13 cellular contexts compared by ENCODE assay signal in the genomic region with DNA sequence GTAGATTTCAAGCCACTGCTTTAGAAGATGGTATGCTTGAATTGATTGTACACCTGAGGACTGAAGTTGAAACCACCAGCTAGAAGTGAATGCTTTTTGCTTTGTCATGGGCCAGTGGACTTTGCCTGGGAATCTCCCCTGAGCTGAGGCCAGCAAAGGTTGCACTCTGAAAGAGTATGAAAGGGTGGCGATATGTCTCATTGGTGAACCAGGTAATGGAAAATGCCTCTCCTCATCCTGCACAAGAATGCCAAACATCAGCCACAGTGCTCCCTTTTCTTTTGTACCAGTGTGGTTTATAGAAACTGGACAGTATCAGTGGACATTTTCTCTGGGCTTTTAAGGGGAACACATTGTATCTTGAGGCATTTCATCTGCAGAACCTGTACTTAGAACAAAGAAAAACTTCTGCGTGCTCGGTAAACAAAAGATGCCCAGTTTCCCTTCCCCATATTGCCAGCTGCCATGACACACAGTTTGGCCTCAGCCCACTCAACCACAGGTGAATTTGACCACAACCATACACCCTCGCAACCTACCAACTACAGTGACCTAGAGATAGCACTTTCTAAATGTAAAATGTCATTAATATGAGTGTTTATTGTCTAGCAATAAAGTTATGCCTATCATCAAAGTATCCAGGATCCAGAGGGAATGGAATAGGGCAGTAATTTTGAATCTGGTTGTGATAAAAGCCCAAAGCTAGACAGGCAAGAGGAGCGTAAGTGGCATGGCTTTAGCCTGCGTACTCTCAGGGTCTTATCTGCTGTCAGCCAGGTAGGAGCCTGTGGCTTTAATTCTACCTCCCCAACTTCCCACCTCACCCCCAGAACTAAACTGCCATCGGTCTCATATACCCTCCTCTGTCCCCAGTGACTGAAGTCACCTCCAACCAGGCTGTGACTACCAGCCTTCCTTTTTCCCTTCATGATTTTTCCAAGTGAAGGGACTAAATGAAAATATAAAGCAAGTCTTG.
A peak's percentile ranks its signal among the peaks of the same experiment; 100 is the strongest.
DNase-seq lines count a peak whose midpoint lies in the region; ATAC-seq and TF ChIP-seq lines count a peak whose summit lies in the region.
"Had no signal": no experiment of that assay in that cellular context is flagged by ENCODE, and none has a peak within 500 bp of the region (broad histone marks: within the 10 kb centered on the region; RNA-seq: fewer than 3 reads in every experiment).

No MANE protein-coding gene starts in this region.

- no peak overlapping the region for H3K27ac ChIP-seq in adrenal gland
- H3K27ac ChIP-seq: SK-N-MC had no signal

- peaks cover 2% of the 10 kb centered on the region for H3K27me3 Mint-ChIP-seq in activated CD4-positive, alpha-beta memory T cell treated with anti-CD3 and anti-CD28 coated beads, Interleukin-2, amount 10 ng/mL, durations not matched to agents 7 days and 5 days

- POLR2A ChIA-PET in activated CD4-positive, alpha-beta memory T cell treated with anti-CD3 and anti-CD28 coated beads, Interleukin-2, amount 10 ng/mL, durations not matched to agents 7 days and 5 days (lab: Charles Lee), result no interaction called here

- H3K4me1 Mint-ChIP-seq in activated CD4-positive, alpha-beta memory T cell treated with anti-CD3 and anti-CD28 coated beads, Interleukin-2, amount 10 ng/mL, durations not matched to agents 7 days and 5 days, result no peaks in the 10 kb centered on the region

- no peaks in the 10 kb centered on the region for H3K9me3 Mint-ChIP-seq in activated CD4-positive, alpha-beta memory T cell treated with anti-CD3 and anti-CD28 coated beads, Interleukin-2, amount 10 ng/mL, durations not matched to agents 7 days and 5 days

- H3K27ac Mint-ChIP-seq in activated CD4-positive, alpha-beta memory T cell treated with anti-CD3 and anti-CD28 coated beads, Interleukin-2, amount 10 ng/mL, durations not matched to agents 7 days and 5 days, result no peak overlapping the region
- H3K27ac Mint-ChIP-seq: activated naive CD4-positive, alpha-beta T cell treated with anti-CD3 and anti-CD28 coated beads, Interleukin-2, amount 50 U/mL, for 72 hours had no signal

- no peaks in the 10 kb centered on the region for H3K4me1 ChIP-seq in adrenal gland (replicated peaks in 1 of 2)

- DNase-seq in astrocyte of the hippocampus (ENCODE audit: low read depth, low spot score) (peak; percentile 11), DMS 273 treated with DMSO at 0.1 percent for 48 hours (lab: John Stamatoyannopoulos, UW) (no peak), adrenal gland (no peak), MG63 (no peak)
- no peak for DNase-seq in activated CD4-positive, alpha-beta memory T cell treated with anti-CD3 and anti-CD28 coated beads, Interleukin-2, amount 10 ng/mL, durations not matched to agents 7 days and 5 days
- DNase-seq: AML-193; nucleus accumbens; stimulated activated naive CD4-positive, alpha-beta T cell treated with Interleukin-2 at 50 U/mL for 16 hours had no signal

- ATAC-seq in GM19463 (IDR thresholded peaks at IDR 0.05; ENCODE audit: unreplicated experiment) (peak; percentile 80), HG03103 (IDR thresholded peaks at IDR 0.05; ENCODE audit: low read depth, unreplicated experiment) (peak; percentile 77)
- ATAC-seq: activated naive CD4-positive, alpha-beta T cell treated with anti-CD3 and anti-CD28 coated beads, Interleukin-2, amount 50 U/mL, for 72 hours had no signal

- H3K36me3 Mint-ChIP-seq in activated CD4-positive, alpha-beta memory T cell treated with anti-CD3 and anti-CD28 coated beads, Interleukin-2, amount 10 ng/mL, durations not matched to agents 7 days and 5 days (ENCODE audit: low read depth), result no peaks in the 10 kb centered on the region
- H3K36me3 Mint-ChIP-seq: activated naive CD4-positive, alpha-beta T cell treated with anti-CD3 and anti-CD28 coated beads, Interleukin-2, amount 50 U/mL, for 72 hours had no signal

- CTCF ChIA-PET in activated CD4-positive, alpha-beta memory T cell treated with anti-CD3 and anti-CD28 coated beads, Interleukin-2, amount 10 ng/mL, durations not matched to agents 7 days and 5 days (lab: Charles Lee), result no interaction called here

- no peak for TF ChIP-seq POLR2A in adrenal gland (IDR thresholded peaks at IDR 0.05)

- H3K9me3 ChIP-seq in adrenal gland (replicated peaks in 1 of 3) (no peaks in the 10 kb centered on the region), MG63 (no peaks in the 10 kb centered on the region)

- 88 to 94% (median 89%) methylated on average over 7 of the region's 7 CpGs for WGBS in adrenal gland, 4 donors

- H3K4me3 ChIP-seq in GM08714 (ENCODE audit: low read length) (peak overlapping the region; percentile 46; the same call in 1 of the 2 replicates), adrenal gland (no peak overlapping the region), MG63 (no peak overlapping the region)
- H3K4me3 ChIP-seq: SK-N-MC had no signal

- no peak for TF ChIP-seq CTCF in adrenal gland (IDR thresholded peaks at IDR 0.05)

- H3K4me3 Mint-ChIP-seq in activated CD4-positive, alpha-beta memory T cell treated with anti-CD3 and anti-CD28 coated beads, Interleukin-2, amount 10 ng/mL, durations not matched to agents 7 days and 5 days, result no peak overlapping the region

- intact Hi-C loops in adrenal gland (cut with DNase I), result no loop called here

- H3K27me3 ChIP-seq in adrenal gland (no peaks in the 10 kb centered on the region), MG63 (no peaks in the 10 kb centered on the region)

- H3K36me3 ChIP-seq in adrenal gland (replicated peaks in 1 of 2), result no peaks in the 10 kb centered on the region
- H3K36me3 ChIP-seq in MG63, result no peaks in the 10 kb centered on the region
